1 cellular context compared by ENCODE assay signal in genomic region chr15:61681676-61682075, GRCh38.
TF ChIP-seq lines count a peak whose summit lies in the region.

No MANE protein-coding gene starts in this region.

TF ChIP-seq in WTC11, 78 proteins besides CTCF, POLR2A, EP300 and RAD21 (continued from another document):
- TF ChIP-seq OVOL2 (CRISPR knock-in tag; IDR thresholded peaks at IDR 0.05; ENCODE audit: borderline replicate concordance) (no peak), ZMAT4 (CRISPR knock-in tag; IDR thresholded peaks at IDR 0.05) (no peak), GRHL2 (CRISPR knock-in tag; IDR thresholded peaks at IDR 0.05; ENCODE audit: insufficient replicate concordance, severe bottlenecking) (no peak), TP53 (CRISPR knock-in tag; IDR thresholded peaks at IDR 0.05) (no peak), ETV6 (CRISPR knock-in tag; IDR thresholded peaks at IDR 0.05) (no peak), MXD4 (CRISPR knock-in tag; IDR thresholded peaks at IDR 0.05; ENCODE audit: borderline replicate concordance) (no peak), GABPB1 (CRISPR knock-in tag; IDR thresholded peaks at IDR 0.05) (no peak), JUN (CRISPR knock-in tag; IDR thresholded peaks at IDR 0.05) (no peak)
- TF ChIP-seq, protein P1, sequence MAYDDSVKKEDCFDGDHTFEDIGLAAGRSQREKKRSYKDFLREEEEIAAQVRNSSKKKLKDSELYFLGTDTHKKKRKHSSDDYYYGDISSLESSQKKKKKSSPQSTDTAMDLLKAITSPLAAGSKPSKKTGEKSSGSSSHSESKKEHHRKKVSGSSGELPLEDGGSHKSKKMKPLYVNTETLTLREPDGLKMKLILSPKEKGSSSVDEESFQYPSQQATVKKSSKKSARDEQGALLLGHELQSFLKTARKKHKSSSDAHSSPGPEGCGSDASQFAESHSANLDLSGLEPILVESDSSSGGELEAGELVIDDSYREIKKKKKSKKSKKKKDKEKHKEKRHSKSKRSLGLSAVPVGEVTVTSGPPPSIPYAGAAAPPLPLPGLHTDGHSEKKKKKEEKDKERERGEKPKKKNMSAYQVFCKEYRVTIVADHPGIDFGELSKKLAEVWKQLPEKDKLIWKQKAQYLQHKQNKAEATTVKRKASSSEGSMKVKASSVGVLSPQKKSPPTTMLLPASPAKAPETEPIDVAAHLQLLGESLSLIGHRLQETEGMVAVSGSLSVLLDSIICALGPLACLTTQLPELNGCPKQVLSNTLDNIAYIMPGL (CRISPR knock-in tag; IDR thresholded peaks at IDR 0.05): no peak
TF ChIP-seq in WTC11: peak in this region for 0.
